ENCODE assay signal across 8 cellular contexts in genomic region chr17:7034955-7035590, GRCh38. TPM values are rescaled to one million over a fixed set of nuclear protein-coding genes. Genes with fewer than 3 reads are reported as not detected.
DNase-seq lines count a peak whose midpoint lies in the region; ATAC-seq and TF ChIP-seq lines count a peak whose summit lies in the region.

No MANE protein-coding gene starts in this region.

- TF ChIP-seq POLR2A in right lobe of liver (IDR thresholded peaks at IDR 0.05) (no peak), testis (IDR thresholded peaks at IDR 0.05) (no peak)

- no peaks in the 10 kb centered on the region for H3K9me3 ChIP-seq in right lobe of liver
- H3K9me3 ChIP-seq in testis: no peaks in the 10 kb centered on the region

- ATAC-seq in right lobe of liver: peak; percentile 0 to 7 (median 2)

- H3K4me3 ChIP-seq in Jurkat, Clone E6-1 (ENCODE audit: low read length): peak overlapping the region; percentile 87
- peak overlapping the region; percentile 77 for H3K4me3 ChIP-seq in brain microvascular endothelial cell (ENCODE audit: low read depth, low read length)
- H3K4me3 ChIP-seq in right lobe of liver: peak overlapping the region; percentile 73 to 82 (median 80)
- H3K4me3 ChIP-seq in testis: peak overlapping the region; percentile 53 to 65

- DNase-seq in activated CD4-positive, alpha-beta T cell treated with anti-CD3 and anti-CD28 coated beads for 4 hours: peak; percentile 50 to 59
- no peak for DNase-seq in activated CD4-positive, alpha-beta T cell treated with anti-CD3 and anti-CD28 coated beads, Interleukin-2, amount 50 U/mL, for 4 hours
- DNase-seq in Jurkat, Clone E6-1 (ENCODE audit: low read depth, low spot score): peak; percentile 70
- DNase-seq in brain microvascular endothelial cell (no peak), right lobe of liver (no peak), testis (no peak), GM10248 (ENCODE audit: extremely low spot score) (no peak), NCI-H2171 (lab: John Stamatoyannopoulos, UW) (no peak)

- H3K27ac ChIP-seq in brain microvascular endothelial cell: peak overlapping the region; percentile 74
- H3K27ac ChIP-seq in right lobe of liver: peak overlapping the region; percentile 85 to 90 (median 90)
- peak overlapping the region; percentile 29 to 82 for H3K27ac ChIP-seq in testis

- H3K4me1 ChIP-seq in right lobe of liver: peaks cover 0 to 39% (median 6%) of the 10 kb centered on the region in 4 donors
- peaks cover 14% of the 10 kb centered on the region for H3K4me1 ChIP-seq in testis

- intact Hi-C loops in right lobe of liver (cut with DNase I): no loop called here
- intact Hi-C loops in testis (cut with DNase I; ENCODE audit: low total_unique reads): no loop called here

- H3K27me3 ChIP-seq in brain microvascular endothelial cell (replicated peaks) (no peaks in the 10 kb centered on the region), right lobe of liver (no peaks in the 10 kb centered on the region), testis (no peaks in the 10 kb centered on the region)

- CTCF ChIA-PET in GM10248 (lab: Yijun Ruan, JAX): interaction anchor here (0.6 to 3.4 kb wide), 11 partner anchors 10 to 552 kb away, joined by 3 to 26 read pairs (median 6); partner anchors contain the start of gene BCL6B

- no peaks in the 10 kb centered on the region for H3K36me3 ChIP-seq in brain microvascular endothelial cell (replicated peaks)
- no peaks in the 10 kb centered on the region for H3K36me3 ChIP-seq in right lobe of liver
- H3K36me3 ChIP-seq in testis (ENCODE audit: low read depth, missing control alignments): no peaks in the 10 kb centered on the region

- TF ChIP-seq CTCF in brain microvascular endothelial cell (IDR thresholded peaks at IDR 0.05; ENCODE audit: low read depth, low read length, missing control alignments) (no peak), right lobe of liver (IDR thresholded peaks at IDR 0.05) (no peak), testis (IDR thresholded peaks at IDR 0.05) (no peak), GM10248 (IDR thresholded peaks at IDR 0.05; ENCODE audit: control extremely low read depth, extremely low read depth, low read depth, missing control alignments) (no peak)

- POLR2A ChIA-PET in GM10248 (lab: Yijun Ruan, JAX): interaction anchor here (1.0 to 1.7 kb wide), 2 partner anchors 11 to 98 kb away, joined by 3 to 6 read pairs; no protein-coding TSS in a partner anchor

- in situ Hi-C loops in brain microvascular endothelial cell (cut with HindIII; ENCODE audit: low pct_ligation_motif_present, low sequenced_read_pairs): no loop called here

- 3% methylated on average over 6 of the region's 7 CpGs for WGBS in right lobe of liver (ENCODE audit: insufficient coverage, low coverage, low lambda C conversion rate, missing lambda C conversion rate)
- 5 to 6% methylated on average over 7 of the region's 7 CpGs for WGBS in testis, 2 donors

RNA-seq across cellular contexts. Expression of gene SLC16A13, which starts 0.7 kb away (rescaled TPM):
- 4.7 TPM for polyA plus RNA-seq in Jurkat, Clone E6-1 (2012; ENCODE audit: insufficient read depth, insufficient read length)
- 10 to 100 TPM; 14.7 to 66.4 (median 39.5) TPM for total RNA-seq in right lobe of liver
- total RNA-seq in testis: 1 to 10 TPM; 1.9 to 2.2 TPM
- polyA plus RNA-seq in testis (ENCODE audit: insufficient read depth, low read depth, low replicate concordance): 2.0 TPM

RNA-seq across cellular contexts. Expression of gene SLC16A11, which starts 8.8 kb away (rescaled TPM):
- polyA plus RNA-seq in Jurkat, Clone E6-1 (2012; ENCODE audit: insufficient read depth, insufficient read length): not detected
- total RNA-seq in right lobe of liver (10 to 100 TPM in 1 of 6 experiments, 1 to 10 TPM in 4, under 1 TPM in 1; 0.84 to 10.2 (median 2.4) TPM), testis (1 to 10 TPM in 1 of 2 donors, under 1 TPM in 1; 0.55 to 2.0 TPM)
- 3.0 TPM for polyA plus RNA-seq in testis (ENCODE audit: insufficient read depth, low read depth, low replicate concordance)

RNA-seq across cellular contexts. Expression of gene BCL6B, which starts 12.2 kb away (rescaled TPM):
- not detected for polyA plus RNA-seq in Jurkat, Clone E6-1 (2012; ENCODE audit: insufficient read depth, insufficient read length)
- total RNA-seq in right lobe of liver (1 to 10 TPM in 5 of 6 experiments, under 1 TPM in 1; 0.71 to 3.5 (median 1.5) TPM), testis (1 to 10 TPM; 2.5 to 3.5 TPM)
- 4.6 TPM for polyA plus RNA-seq in testis (ENCODE audit: insufficient read depth, low read depth, low replicate concordance)

RNA-seq across cellular contexts. Expression of gene RNASEK, which starts 22.6 kb away (rescaled TPM):
- 189 TPM for polyA plus RNA-seq in Jurkat, Clone E6-1 (2012; ENCODE audit: insufficient read depth, insufficient read length)
- total RNA-seq in right lobe of liver (100 to 1,000 TPM in 3 of 6 experiments, 10 to 100 TPM in 3; 72.5 to 141 (median 108) TPM), testis (100 to 1,000 TPM; 208 to 314 TPM)
- 317 TPM for polyA plus RNA-seq in testis (ENCODE audit: insufficient read depth, low read depth, low replicate concordance)

RNA-seq across cellular contexts. Expression of gene ALOX12, which starts 39.2 kb away (rescaled TPM):
- 1.4 TPM for polyA plus RNA-seq in Jurkat, Clone E6-1 (2012; ENCODE audit: insufficient read depth, insufficient read length)
- total RNA-seq in right lobe of liver (under 1 TPM in 2 of 6 experiments, not detected in 4; 0.17 to 0.27 TPM), testis (under 1 TPM; 0.24 to 0.25 TPM)
- polyA plus RNA-seq in testis (ENCODE audit: insufficient read depth, low read depth, low replicate concordance): 0.50 TPM

Comparison
In these comparisons a context has a peak if more than half of its experiments do, and no peak if none do; other contexts are left out.
1. DNase-seq: peak in activated CD4-positive, alpha-beta T cell treated with anti-CD3 and anti-CD28 coated beads for 4 hours (2 of 2) and Jurkat, Clone E6-1 (single experiment); none in activated CD4-positive, alpha-beta T cell treated with anti-CD3 and anti-CD28 coated beads, Interleukin-2, amount 50 U/mL, for 4 hours (0 of 2), brain microvascular endothelial cell (single experiment), right lobe of liver (0 of 3), testis (single experiment), GM10248 (single experiment) and NCI-H2171 (single experiment).
2. RNA of gene SLC16A13, which starts 0.7 kb away (total RNA-seq): 14.7 to 66.4 TPM in right lobe of liver; 1.9 to 2.2 TPM in testis; every median in the first group is over 4 times any median in the second.
3. Peak in every context shown above with its lines, with median percentiles within 50 percentile points of each other: H3K4me3 ChIP-seq and H3K27ac ChIP-seq.